ENCODE assay signal across 29 cellular contexts in genomic region chr11:47021965-47022364, GRCh38.
"Had no signal": no experiment of that assay in that cellular context is flagged by ENCODE, and none has a peak within 500 bp of the region (broad histone marks: within the 10 kb centered on the region; RNA-seq: fewer than 3 reads in every experiment).

No MANE protein-coding gene starts in this region.

- H3K4me3 ChIP-seq: cardiac muscle cell, SK-N-MC had no signal

- H3K36me3 Mint-ChIP-seq: T-cell had no signal

- H3K27me3 ChIP-seq: brain microvascular endothelial cell, cardiac muscle cell had no signal

- DNase-seq: activated B cell treated with CpG ODN at 0.5 μM for 24 hours; activated CD4-positive, alpha-beta T cell treated with anti-CD3 and anti-CD28 coated beads for 1 hour; activated CD4-positive, alpha-beta T cell treated with anti-CD3 and anti-CD28 coated beads, Interleukin-2, amount 10 ng/mL, durations not matched to agents 24 days and 14 days; activated CD4-positive, alpha-beta T cell treated with anti-CD3 and anti-CD28 coated beads, Interleukin-2, amount 50 U/mL, for 48 hours; activated CD8-positive, alpha-beta memory T cell treated with anti-CD3 and anti-CD28 coated beads for 24 hours; activated gamma-delta T cell; activated naive CD4-positive, alpha-beta T cell treated with anti-CD3 and anti-CD28 coated beads for 36 hours; activated T-cell treated with anti-CD3 and anti-CD28 coated beads, Interleukin-2, amount 50 U/mL, for 48 hours; amygdala; brain microvascular endothelial cell; Karpas-422; NCI-H187 treated with DMSO at 0.1 percent for 48 hours; NCI-H2171 treated with DMSO at 0.1 percent for 48 hours; NCI-H226; NCI-H510A; NCI-H526 treated with DMSO at 0.1 percent for 48 hours; OCI-M1; RPMI8226; T-cell; T-helper 2 cell; T1000 had no signal

- FAIRE-seq: astrocyte, TTC549 had no signal

- H3K27me3 Mint-ChIP-seq: activated B cell treated with CpG ODN at 0.5 μM for 24 hours; activated naive CD8-positive, alpha-beta T cell; activated T-helper 17 cell treated with anti-CD3 and anti-CD28 coated beads, Interleukin-2, amount 50 U/mL, for 72 hours; T-cell had no signal

- H3K4me3 Mint-ChIP-seq: activated B cell treated with CpG ODN at 0.5 μM for 24 hours; activated CD4-positive, alpha-beta T cell treated with anti-CD3 and anti-CD28 coated beads, Interleukin-2, amount 10 ng/mL, durations not matched to agents 24 days and 14 days; activated naive CD4-positive, alpha-beta T cell treated with anti-CD3 and anti-CD28 coated beads for 36 hours; activated naive CD8-positive, alpha-beta T cell; activated T-helper 17 cell treated with anti-CD3 and anti-CD28 coated beads, Interleukin-2, amount 50 U/mL, for 72 hours; T-cell had no signal

- H3K4me1 Mint-ChIP-seq: activated B cell treated with CpG ODN at 0.5 μM for 24 hours, T-cell had no signal

- ATAC-seq: activated T-helper 17 cell treated with anti-CD3 and anti-CD28 coated beads, Interleukin-2, amount 50 U/mL, for 72 hours; Panc1; Right ventricle myocardium inferior; T-cell had no signal

- H3K27ac ChIP-seq: brain microvascular endothelial cell, cardiac muscle cell, SK-N-MC had no signal

- H3K36me3 ChIP-seq: brain microvascular endothelial cell, cardiac muscle cell had no signal

- H3K27ac Mint-ChIP-seq: activated B cell treated with CpG ODN at 0.5 μM for 24 hours; activated CD4-positive, alpha-beta T cell treated with anti-CD3 and anti-CD28 coated beads, Interleukin-2, amount 10 ng/mL, durations not matched to agents 24 days and 14 days; activated naive CD4-positive, alpha-beta T cell treated with anti-CD3 and anti-CD28 coated beads for 36 hours; activated naive CD8-positive, alpha-beta T cell; activated T-helper 17 cell treated with anti-CD3 and anti-CD28 coated beads, Interleukin-2, amount 50 U/mL, for 72 hours; T-cell had no signal

- H3K9me3 Mint-ChIP-seq: activated B cell treated with CpG ODN at 0.5 μM for 24 hours; activated CD4-positive, alpha-beta T cell treated with anti-CD3 and anti-CD28 coated beads, Interleukin-2, amount 10 ng/mL, durations not matched to agents 24 days and 14 days; activated naive CD4-positive, alpha-beta T cell treated with anti-CD3 and anti-CD28 coated beads for 36 hours; activated T-helper 17 cell treated with anti-CD3 and anti-CD28 coated beads, Interleukin-2, amount 50 U/mL, for 72 hours; T-cell had no signal
